Comparison of ENCODE assay signal across 2 cellular contexts in genomic region chr17:31598388-31598760, GRCh38.
TF ChIP-seq lines count a peak whose summit lies in the region.

No MANE protein-coding gene starts in this region.

TF ChIP-seq in A549, 52 proteins besides CTCF, POLR2A, EP300 and RAD21:
- no peak for TF ChIP-seq NFE2L2 (conservative IDR thresholded peaks at IDR 0.05; ENCODE audit: low read length)
- no peak for TF ChIP-seq SREBF2 (IDR thresholded peaks at IDR 0.05)
- no peak for TF ChIP-seq JUNB (IDR thresholded peaks at IDR 0.05)
- TF ChIP-seq FOSL2 (IDR thresholded peaks at IDR 0.05) = no peak
- no peak for TF ChIP-seq FOSL2 (CRISPR knock-in tag; IDR thresholded peaks at IDR 0.05)
- TF ChIP-seq RFX5 (IDR thresholded peaks at IDR 0.05) = no peak
- no peak for TF ChIP-seq RCOR1 (IDR thresholded peaks at IDR 0.05; ENCODE audit: low read depth, low read length)
- no peak for TF ChIP-seq GATA3 (IDR thresholded peaks at IDR 0.05; ENCODE audit: borderline replicate concordance)
- TF ChIP-seq, protein P1, sequence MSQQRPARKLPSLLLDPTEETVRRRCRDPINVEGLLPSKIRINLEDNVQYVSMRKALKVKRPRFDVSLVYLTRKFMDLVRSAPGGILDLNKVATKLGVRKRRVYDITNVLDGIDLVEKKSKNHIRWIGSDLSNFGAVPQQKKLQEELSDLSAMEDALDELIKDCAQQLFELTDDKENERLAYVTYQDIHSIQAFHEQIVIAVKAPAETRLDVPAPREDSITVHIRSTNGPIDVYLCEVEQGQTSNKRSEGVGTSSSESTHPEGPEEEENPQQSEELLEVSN (IDR thresholded peaks at IDR 0.05; ENCODE audit: borderline replicate concordance, low read depth) = no peak
- TF ChIP-seq, protein P2, sequence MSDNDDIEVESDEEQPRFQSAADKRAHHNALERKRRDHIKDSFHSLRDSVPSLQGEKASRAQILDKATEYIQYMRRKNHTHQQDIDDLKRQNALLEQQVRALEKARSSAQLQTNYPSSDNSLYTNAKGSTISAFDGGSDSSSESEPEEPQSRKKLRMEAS (IDR thresholded peaks at IDR 0.05) = no peak
- TF ChIP-seq HDAC2 (IDR thresholded peaks at IDR 0.05) = no peak
- TF ChIP-seq MYC (IDR thresholded peaks at IDR 0.05; ENCODE audit: borderline replicate concordance, low read length) = no peak
- no peak for TF ChIP-seq KDM1A (IDR thresholded peaks at IDR 0.05; ENCODE audit: low read depth)
- TF ChIP-seq FOSB (CRISPR knock-in tag; IDR thresholded peaks at IDR 0.05) = no peak
- TF ChIP-seq MAZ (IDR thresholded peaks at IDR 0.05; ENCODE audit: borderline replicate concordance, low read depth, low read length) = no peak
- no peak for TF ChIP-seq ZFP36 (IDR thresholded peaks at IDR 0.05; ENCODE audit: borderline replicate concordance, partially characterized antibody)
- TF ChIP-seq CBX8 (IDR thresholded peaks at IDR 0.05) = no peak
- TF ChIP-seq, protein P3, sequence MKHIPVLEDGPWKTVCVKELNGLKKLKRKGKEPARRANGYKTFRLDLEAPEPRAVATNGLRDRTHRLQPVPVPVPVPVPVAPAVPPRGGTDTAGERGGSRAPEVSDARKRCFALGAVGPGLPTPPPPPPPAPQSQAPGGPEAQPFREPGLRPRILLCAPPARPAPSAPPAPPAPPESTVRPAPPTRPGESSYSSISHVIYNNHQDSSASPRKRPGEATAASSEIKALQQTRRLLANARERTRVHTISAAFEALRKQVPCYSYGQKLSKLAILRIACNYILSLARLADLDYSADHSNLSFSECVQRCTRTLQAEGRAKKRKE (CRISPR knock-in tag; IDR thresholded peaks at IDR 0.05; ENCODE audit: low read depth) = no peak
- no peak for TF ChIP-seq NR3C1 (IDR thresholded peaks at IDR 0.05)
- TF ChIP-seq TFCP2L1 (CRISPR knock-in tag; IDR thresholded peaks at IDR 0.05) = no peak
- TF ChIP-seq, protein P4, sequence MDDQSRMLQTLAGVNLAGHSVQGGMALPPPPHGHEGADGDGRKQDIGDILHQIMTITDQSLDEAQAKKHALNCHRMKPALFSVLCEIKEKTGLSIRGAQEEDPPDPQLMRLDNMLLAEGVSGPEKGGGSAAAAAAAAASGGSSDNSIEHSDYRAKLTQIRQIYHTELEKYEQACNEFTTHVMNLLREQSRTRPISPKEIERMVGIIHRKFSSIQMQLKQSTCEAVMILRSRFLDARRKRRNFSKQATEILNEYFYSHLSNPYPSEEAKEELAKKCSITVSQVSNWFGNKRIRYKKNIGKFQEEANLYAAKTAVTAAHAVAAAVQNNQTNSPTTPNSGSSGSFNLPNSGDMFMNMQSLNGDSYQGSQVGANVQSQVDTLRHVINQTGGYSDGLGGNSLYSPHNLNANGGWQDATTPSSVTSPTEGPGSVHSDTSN (IDR thresholded peaks at IDR 0.05) = no peak

TF ChIP-seq in IMR-90, 13 proteins besides CTCF, POLR2A, EP300 and RAD21:
- TF ChIP-seq CHD1 (IDR thresholded peaks at IDR 0.05; ENCODE audit: low read depth, low read length) = no peak
- no peak for TF ChIP-seq USF2 (IDR thresholded peaks at IDR 0.05; ENCODE audit: low read depth, low read length)
- no peak for TF ChIP-seq BHLHE40 (IDR thresholded peaks at IDR 0.05; ENCODE audit: low read depth, low read length)
- TF ChIP-seq MAZ (IDR thresholded peaks at IDR 0.05; ENCODE audit: borderline replicate concordance, low read depth, low read length) = no peak
- TF ChIP-seq MAFK (IDR thresholded peaks at IDR 0.05; ENCODE audit: low read depth, low read length) = no peak
- TF ChIP-seq NFE2L2 (IDR thresholded peaks at IDR 0.05; ENCODE audit: low read depth, low read length) = no peak
- no peak for TF ChIP-seq SMC3 (IDR thresholded peaks at IDR 0.05; ENCODE audit: low read depth, low read length)
- no peak for TF ChIP-seq MXI1 (IDR thresholded peaks at IDR 0.05; ENCODE audit: borderline replicate concordance, low read depth, low read length)
- TF ChIP-seq RFX5 (IDR thresholded peaks at IDR 0.05; ENCODE audit: low read depth, low read length) = no peak
- no peak for TF ChIP-seq CEBPB (IDR thresholded peaks at IDR 0.05; ENCODE audit: low read depth, low read length)
- no peak for TF ChIP-seq FOS (IDR thresholded peaks at IDR 0.05; ENCODE audit: low read depth, low read length)
- TF ChIP-seq RCOR1 (IDR thresholded peaks at IDR 0.05; ENCODE audit: insufficient replicate concordance, low read length) = no peak
- no peak for TF ChIP-seq ELK1 (IDR thresholded peaks at IDR 0.05; ENCODE audit: borderline replicate concordance, low read depth, low read length)
